In genomic region chr1:27154991-27155781, GRCh38 we compare ENCODE assay signal across 8 cellular contexts. TPM values are rescaled to one million over a fixed set of nuclear protein-coding genes. Genes with fewer than 3 reads are reported as not detected.
A peak's percentile ranks its signal among the peaks of the same experiment; 100 is the strongest.
DNase-seq lines count a peak whose midpoint lies in the region; ATAC-seq and TF ChIP-seq lines count a peak whose summit lies in the region.

SLC9A1 (minus strand) TSS chr1:27155125; CDS start chr1:27154334, 791 bp downstream.

- POLR2A ChIA-PET in PC-3 (lab: Charles Lee; ENCODE audit: unreplicated experiment), result interaction anchor here (0.6 to 1.9 kb wide), 7 partner anchors 8 to 243 kb away, joined by 3 to 26 read pairs (median 10); partner anchors contain the start of gene TENT5B

- H3K36me3 ChIP-seq in PC-3 (ENCODE audit: low read depth, low read length), result no peaks in the 10 kb centered on the region
- H3K36me3 ChIP-seq in mucosa of stomach (ENCODE audit: control insufficient read depth, insufficient read depth, low read length), result no peaks in the 10 kb centered on the region

- CTCF ChIA-PET in PC-3 (lab: Charles Lee), result interaction anchor here (0.6 to 1.4 kb wide), 7 partner anchors 8 to 125 kb away, joined by 3 to 17 read pairs (median 10); no protein-coding TSS in a partner anchor

- peaks cover 36% of the 10 kb centered on the region for H4K20me1 ChIP-seq in PC-3 (ENCODE audit: low read length)

- peaks cover 43% of the 10 kb centered on the region for H3K4me1 ChIP-seq in PC-3 (ENCODE audit: insufficient read depth, low read length)
- peaks cover 21% of the 10 kb centered on the region for H3K4me1 ChIP-seq in mucosa of stomach (ENCODE audit: control insufficient read depth, insufficient read depth, low read length)

- peak; percentile 99 for TF ChIP-seq POLR2A in erythroblast (IDR thresholded peaks at IDR 0.05; ENCODE audit: low read length)

- H3K4me3 ChIP-seq in PC-3 (ENCODE audit: low read length), result peak within 1 kb of the TSS; percentile 81
- H3K4me3 ChIP-seq in mucosa of stomach (ENCODE audit: low read length), result peak within 1 kb of the TSS; percentile 70

- H2AFZ ChIP-seq in PC-3 (ENCODE audit: low read length), result peak within 1 kb of the TSS; percentile 29

- H3K27ac ChIP-seq in PC-3 (ENCODE audit: low read length), result peak within 1 kb of the TSS; percentile 48

- ATAC-seq in GM21447 (IDR thresholded peaks at IDR 0.05; ENCODE audit: unreplicated experiment) (peak; percentile 69), PC-3 (peak; percentile 86)

- peak within 1 kb of the TSS; percentile 93 for H3K4me2 ChIP-seq in PC-3 (ENCODE audit: low read length)

- no peaks in the 10 kb centered on the region for H3K9me3 ChIP-seq in PC-3 (ENCODE audit: low read length)
- no peaks in the 10 kb centered on the region for H3K9me3 ChIP-seq in mucosa of stomach (ENCODE audit: control insufficient read depth, low read length)

- peak; percentile 83 for TF ChIP-seq CTCF in PC-3 (conservative IDR thresholded peaks at IDR 0.05; ENCODE audit: low read depth, low read length)

- DNase-seq in DMS 273 treated with DMSO at 0.1 percent for 48 hours (lab: John Stamatoyannopoulos, UW) (peak; percentile 67), HuH-7 (ENCODE audit: low spot score) (peak; percentile 78), PC-3 (peak; percentile 87), erythroblast (lab: John Stamatoyannopoulos, UW) (peak; percentile 96 to 97)
- peak; percentile 94 for DNase-seq in activated T-cell treated with anti-CD3 and anti-CD28 coated beads, Interleukin-2, amount 50 U/mL, for 1 hour
- peak; percentile 74 for DNase-seq in stimulated activated CD8-positive, alpha-beta memory T cell treated with anti-CD3 and anti-CD28 coated beads, Interleukin-7, amount 100 ng/mL, for 24 hours (ENCODE audit: low read depth)

- intact Hi-C loops in PC-3 (cut with micrococcal nuclease), result loop anchor here (1.0 to 2.0 kb wide), 2 partner anchors 43 to 44 kb away; no protein-coding TSS in a partner anchor

- H3K9ac ChIP-seq in PC-3 (ENCODE audit: low read length) (peak within 1 kb of the TSS; percentile 85), mucosa of stomach (ENCODE audit: low read length) (peak within 1 kb of the TSS; percentile 98)

- BruUV-seq in PC-3 (replicated peaks; lab: Mats Ljungman, UMichigan), result no TSS peak

- no peaks in the 10 kb centered on the region for H3F3A ChIP-seq in PC-3 (ENCODE audit: low read length, unreplicated experiment)

- H3K27me3 ChIP-seq in PC-3 (ENCODE audit: low read length) (no peaks in the 10 kb centered on the region), mucosa of stomach (ENCODE audit: control insufficient read depth, insufficient read depth, low read length) (no peaks in the 10 kb centered on the region)

- no peaks in the 10 kb centered on the region for H3K9me2 ChIP-seq in PC-3 (replicated peaks; ENCODE audit: low read length)

- peaks cover 46% of the 10 kb centered on the region for H3K79me2 ChIP-seq in PC-3 (ENCODE audit: low read length)

RNA-seq across cellular contexts. Expression of gene SLC9A1, which starts in this region (rescaled TPM):
- total RNA-seq in PC-3 (2014; rRNA removed), result 25.2 and 26.4 TPM in 2 replicates

Comparison
In these comparisons a context has a peak if more than half of its experiments do, and no peak if none do; other contexts are left out.
1. Peak in every context shown above with its lines: DNase-seq, ATAC-seq, H3K4me3 ChIP-seq and H3K27ac ChIP-seq.